ENCODE assay signal across 2 cellular contexts in the genomic region with DNA sequence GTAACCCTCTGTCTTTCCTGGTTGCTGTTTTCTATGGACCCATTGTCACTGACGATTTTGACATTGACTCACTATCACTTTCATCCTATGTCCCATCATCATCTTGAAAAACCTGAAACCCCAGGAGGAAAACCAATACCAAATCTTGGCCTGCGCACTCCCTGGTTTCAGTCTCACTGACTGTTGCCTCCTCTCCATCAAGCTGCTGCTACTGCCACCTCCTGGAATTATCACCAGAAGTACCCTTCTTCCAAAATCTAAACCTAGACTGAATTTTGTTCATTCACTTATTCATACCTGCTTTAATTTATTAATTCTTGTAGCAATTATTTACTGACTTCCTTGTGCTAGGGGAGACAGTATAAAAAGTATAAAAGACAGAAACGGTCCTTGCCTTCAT.
TF ChIP-seq lines count a peak whose summit lies in the region.

No MANE protein-coding gene starts in this region.

TF ChIP-seq in SK-N-SH, 30 proteins besides CTCF, POLR2A, EP300 and RAD21 (continued from another document):
- TF ChIP-seq, protein P1, sequence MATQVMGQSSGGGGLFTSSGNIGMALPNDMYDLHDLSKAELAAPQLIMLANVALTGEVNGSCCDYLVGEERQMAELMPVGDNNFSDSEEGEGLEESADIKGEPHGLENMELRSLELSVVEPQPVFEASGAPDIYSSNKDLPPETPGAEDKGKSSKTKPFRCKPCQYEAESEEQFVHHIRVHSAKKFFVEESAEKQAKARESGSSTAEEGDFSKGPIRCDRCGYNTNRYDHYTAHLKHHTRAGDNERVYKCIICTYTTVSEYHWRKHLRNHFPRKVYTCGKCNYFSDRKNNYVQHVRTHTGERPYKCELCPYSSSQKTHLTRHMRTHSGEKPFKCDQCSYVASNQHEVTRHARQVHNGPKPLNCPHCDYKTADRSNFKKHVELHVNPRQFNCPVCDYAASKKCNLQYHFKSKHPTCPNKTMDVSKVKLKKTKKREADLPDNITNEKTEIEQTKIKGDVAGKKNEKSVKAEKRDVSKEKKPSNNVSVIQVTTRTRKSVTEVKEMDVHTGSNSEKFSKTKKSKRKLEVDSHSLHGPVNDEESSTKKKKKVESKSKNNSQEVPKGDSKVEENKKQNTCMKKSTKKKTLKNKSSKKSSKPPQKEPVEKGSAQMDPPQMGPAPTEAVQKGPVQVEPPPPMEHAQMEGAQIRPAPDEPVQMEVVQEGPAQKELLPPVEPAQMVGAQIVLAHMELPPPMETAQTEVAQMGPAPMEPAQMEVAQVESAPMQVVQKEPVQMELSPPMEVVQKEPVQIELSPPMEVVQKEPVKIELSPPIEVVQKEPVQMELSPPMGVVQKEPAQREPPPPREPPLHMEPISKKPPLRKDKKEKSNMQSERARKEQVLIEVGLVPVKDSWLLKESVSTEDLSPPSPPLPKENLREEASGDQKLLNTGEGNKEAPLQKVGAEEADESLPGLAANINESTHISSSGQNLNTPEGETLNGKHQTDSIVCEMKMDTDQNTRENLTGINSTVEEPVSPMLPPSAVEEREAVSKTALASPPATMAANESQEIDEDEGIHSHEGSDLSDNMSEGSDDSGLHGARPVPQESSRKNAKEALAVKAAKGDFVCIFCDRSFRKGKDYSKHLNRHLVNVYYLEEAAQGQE (IDR thresholded peaks at IDR 0.05; ENCODE audit: low read depth, low read length) = no peak
- TF ChIP-seq RCOR1 (IDR thresholded peaks at IDR 0.05; ENCODE audit: low read length) (no peak), TCF12 (IDR thresholded peaks at IDR 0.05) (no peak), CHD2 (IDR thresholded peaks at IDR 0.05; ENCODE audit: low read length, partially characterized antibody) (no peak), SMC3 (IDR thresholded peaks at IDR 0.05; ENCODE audit: low read depth, low read length) (no peak), MXI1 (IDR thresholded peaks at IDR 0.05; ENCODE audit: low read depth, low read length) (no peak), NRF1 (IDR thresholded peaks at IDR 0.05; ENCODE audit: low read depth, low read length) (no peak), YY1 (IDR thresholded peaks at IDR 0.05; ENCODE audit: low read depth) (no peak), JUND (IDR thresholded peaks at IDR 0.05) (no peak), NFIC (IDR thresholded peaks at IDR 0.05; ENCODE audit: borderline replicate concordance) (no peak), RFX5 (IDR thresholded peaks at IDR 0.05; ENCODE audit: low read length) (no peak), GATA2 (CRISPR knock-in tag; IDR thresholded peaks at IDR 0.05) (no peak), TAF1 (IDR thresholded peaks at IDR 0.05; ENCODE audit: borderline replicate concordance, low read depth, low read length) (no peak), TEAD4 (IDR thresholded peaks at IDR 0.05; ENCODE audit: borderline replicate concordance, insufficient read depth) (no peak)
- TF ChIP-seq, protein P2, sequence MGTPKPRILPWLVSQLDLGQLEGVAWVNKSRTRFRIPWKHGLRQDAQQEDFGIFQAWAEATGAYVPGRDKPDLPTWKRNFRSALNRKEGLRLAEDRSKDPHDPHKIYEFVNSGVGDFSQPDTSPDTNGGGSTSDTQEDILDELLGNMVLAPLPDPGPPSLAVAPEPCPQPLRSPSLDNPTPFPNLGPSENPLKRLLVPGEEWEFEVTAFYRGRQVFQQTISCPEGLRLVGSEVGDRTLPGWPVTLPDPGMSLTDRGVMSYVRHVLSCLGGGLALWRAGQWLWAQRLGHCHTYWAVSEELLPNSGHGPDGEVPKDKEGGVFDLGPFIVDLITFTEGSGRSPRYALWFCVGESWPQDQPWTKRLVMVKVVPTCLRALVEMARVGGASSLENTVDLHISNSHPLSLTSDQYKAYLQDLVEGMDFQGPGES (IDR thresholded peaks at IDR 0.05; ENCODE audit: low read depth, low read length) = no peak
- TF ChIP-seq, protein P3, sequence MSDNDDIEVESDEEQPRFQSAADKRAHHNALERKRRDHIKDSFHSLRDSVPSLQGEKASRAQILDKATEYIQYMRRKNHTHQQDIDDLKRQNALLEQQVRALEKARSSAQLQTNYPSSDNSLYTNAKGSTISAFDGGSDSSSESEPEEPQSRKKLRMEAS (IDR thresholded peaks at IDR 0.05; ENCODE audit: low read depth) = no peak

TF ChIP-seq in H1, 55 proteins besides CTCF, POLR2A, EP300 and RAD21 (continued from another document):
- TF ChIP-seq SIN3A (conservative IDR thresholded peaks at IDR 0.05 in 1 of 2, IDR thresholded peaks at IDR 0.05 in 1 of 2; ENCODE audit: low read depth in 1 of 2, low read length in 2 of 2) (no peak), POLR2AphosphoS5 (IDR thresholded peaks at IDR 0.05; ENCODE audit: low read depth, low read length) (no peak), RXRA (IDR thresholded peaks at IDR 0.05; ENCODE audit: insufficient read depth, low read depth, low read length) (no peak), YY1 (IDR thresholded peaks at IDR 0.05; ENCODE audit: low read depth, low read length) (no peak), KDM5A (IDR thresholded peaks at IDR 0.05; ENCODE audit: low read length) (no peak)
- TF ChIP-seq, protein P4, sequence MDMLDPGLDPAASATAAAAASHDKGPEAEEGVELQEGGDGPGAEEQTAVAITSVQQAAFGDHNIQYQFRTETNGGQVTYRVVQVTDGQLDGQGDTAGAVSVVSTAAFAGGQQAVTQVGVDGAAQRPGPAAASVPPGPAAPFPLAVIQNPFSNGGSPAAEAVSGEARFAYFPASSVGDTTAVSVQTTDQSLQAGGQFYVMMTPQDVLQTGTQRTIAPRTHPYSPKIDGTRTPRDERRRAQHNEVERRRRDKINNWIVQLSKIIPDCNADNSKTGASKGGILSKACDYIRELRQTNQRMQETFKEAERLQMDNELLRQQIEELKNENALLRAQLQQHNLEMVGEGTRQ (IDR thresholded peaks at IDR 0.05; ENCODE audit: low read length) = no peak
TF ChIP-seq in H1: peak in this region for 0.
